In genomic region chr2:85324639-85325465, GRCh38 we compare ENCODE assay signal across 9 cellular contexts. TPM values are rescaled to one million over a fixed set of nuclear protein-coding genes. Genes with fewer than 3 reads are reported as not detected.
A peak's percentile ranks its signal among the peaks of the same experiment; 100 is the strongest.
DNase-seq lines count a peak whose midpoint lies in the region; ATAC-seq and TF ChIP-seq lines count a peak whose summit lies in the region.
"Had no signal": no experiment of that assay in that cellular context is flagged by ENCODE, and none has a peak within 500 bp of the region (broad histone marks: within the 10 kb centered on the region; RNA-seq: fewer than 3 reads in every experiment).

No MANE protein-coding gene starts in this region.

- no peak for TF ChIP-seq CTCF in MM.1S (IDR thresholded peaks at IDR 0.05; ENCODE audit: low read length)

- H3K4me3 Mint-ChIP-seq in naive thymus-derived CD8-positive, alpha-beta T cell, result peak overlapping the region; percentile 96 to 100 (median 99)

- no peak overlapping the region for H2AFZ ChIP-seq in MM.1S (ENCODE audit: low read length)

- peak; percentile 64 for DNase-seq in CD1c-positive myeloid dendritic cell (ENCODE audit: extremely low spot score)
- DNase-seq in MM.1S, result no peak
- no peak for DNase-seq in caudate nucleus (lab: John Stamatoyannopoulos, UW)
- peak in 2 of 10 donors; percentile 12 to 26 for DNase-seq in naive thymus-derived CD8-positive, alpha-beta T cell
- no peak for DNase-seq in H7
- no peak for DNase-seq in NCI-H510A treated with DMSO at 0.1 percent for 48 hours (lab: John Stamatoyannopoulos, UW)
- no peak for DNase-seq in NCI-H1092 treated with DMSO at 0.1 percent for 48 hours (lab: John Stamatoyannopoulos, UW)
- DNase-seq: GOT3 had no signal

- H3K9me2 ChIP-seq in MM.1S (replicated peaks; ENCODE audit: insufficient read depth, low read length), result no peaks in the 10 kb centered on the region

- H3K4me1 Mint-ChIP-seq in naive thymus-derived CD8-positive, alpha-beta T cell, result peaks cover 50 to 85% (median 74%) of the 10 kb centered on the region in 4 donors

- H3K79me2 ChIP-seq in MM.1S (ENCODE audit: low read length), result peaks cover 80% of the 10 kb centered on the region

- peaks cover 16% of the 10 kb centered on the region for H3K4me1 ChIP-seq in MM.1S (ENCODE audit: low read length)

- H3F3A ChIP-seq in MM.1S (ENCODE audit: insufficient read depth, low read length), result peaks cover 18% of the 10 kb centered on the region; the same call in 1 of the 2 replicates

- H3K27me3 Mint-ChIP-seq in naive thymus-derived CD8-positive, alpha-beta T cell, result no peaks in the 10 kb centered on the region

- H3K27me3 ChIP-seq in MM.1S (replicated peaks; ENCODE audit: insufficient read depth, low read length) (no peaks in the 10 kb centered on the region), H7 (ENCODE audit: control insufficient read depth, insufficient read depth, low read length) (no peaks in the 10 kb centered on the region)

- H3K9me3 Mint-ChIP-seq in naive thymus-derived CD8-positive, alpha-beta T cell, result no peaks in the 10 kb centered on the region

- H3K36me3 ChIP-seq in MM.1S (replicated peaks; ENCODE audit: insufficient read depth, low read length) (0 out of 2 replicates have a peak, but pooled peaks cover 19% of the 10 kb centered on the region), H7 (replicated peaks; ENCODE audit: control insufficient read depth, insufficient read depth, low read length) (peaks cover 21% of the 10 kb centered on the region)

- H3K36me3 Mint-ChIP-seq in naive thymus-derived CD8-positive, alpha-beta T cell, result peaks cover 40 to 76% (median 55%) of the 10 kb centered on the region in 3 donors

- H3K4me3 ChIP-seq in MM.1S (ENCODE audit: low read length), result peak overlapping the region; percentile 98
- H3K4me3 ChIP-seq in H7 (ENCODE audit: insufficient read depth, low read depth, low read length), result no peak overlapping the region

- ATAC-seq in naive thymus-derived CD8-positive, alpha-beta T cell, result no peak
- ATAC-seq in HG03521 (IDR thresholded peaks at IDR 0.05; ENCODE audit: unreplicated experiment), result no peak

- peak overlapping the region; percentile 71 to 100 (median 98) for H3K27ac Mint-ChIP-seq in naive thymus-derived CD8-positive, alpha-beta T cell

- POLR2A ChIA-PET in naive thymus-derived CD8-positive, alpha-beta T cell (lab: Charles Lee), result interaction anchor here (0.6 to 5.6 kb wide), 8 partner anchors 11 to 665 kb away, joined by 3 to 77 read pairs (median 3); partner anchors contain the start of genes ELMOD3, MAT2A and RETSAT

- no peak overlapping the region for H3K27ac ChIP-seq in MM.1S (ENCODE audit: low read length)
- peak overlapping the region; percentile 21 for H3K27ac ChIP-seq in caudate nucleus (ENCODE audit: low read depth, low read length)

- H3K9me3 ChIP-seq in MM.1S (replicated peaks; ENCODE audit: insufficient read depth, low read length), result no peaks in the 10 kb centered on the region

- H3K9ac ChIP-seq in MM.1S (ENCODE audit: low read length), result peak overlapping the region; percentile 98; the same call in 1 of the 2 replicates

- peaks cover 17% of the 10 kb centered on the region for H4K20me1 ChIP-seq in MM.1S (ENCODE audit: insufficient read depth, low read length)

- peak overlapping the region; percentile 93 for H3K4me2 ChIP-seq in MM.1S (ENCODE audit: low read depth, low read length)

RNA-seq across cellular contexts. Expression of gene TGOLN2, which starts 2.9 kb away (rescaled TPM):
- total RNA-seq in naive thymus-derived CD8-positive, alpha-beta T cell, result 100 to 1,000 TPM; 215 to 227 TPM
- polyA plus RNA-seq in naive thymus-derived CD8-positive, alpha-beta T cell, result 10 to 100 TPM; 55.6 to 80.0 (median 65.1) TPM
- total RNA-seq in H7 (2014; rRNA removed; shearing (Covaris generic)), result 33.0 and 37.0 TPM in 2 replicates

RNA-seq across cellular contexts. Expression of gene RETSAT, which starts 29.5 kb away (rescaled TPM):
- total RNA-seq in naive thymus-derived CD8-positive, alpha-beta T cell, result 10 to 100 TPM; 21.3 to 25.6 TPM
- 10 to 100 TPM in 1 of 3 donors, 1 to 10 TPM in 2; 6.6 to 15.1 (median 9.9) TPM for polyA plus RNA-seq in naive thymus-derived CD8-positive, alpha-beta T cell
- total RNA-seq in H7 (2014; rRNA removed; shearing (Covaris generic)), result 18.5 and 29.6 TPM in 2 replicates

RNA-seq across cellular contexts. Expression of gene ELMOD3, which starts 29.7 kb away (rescaled TPM):
- 10 to 100 TPM; 27.7 to 29.3 TPM for total RNA-seq in naive thymus-derived CD8-positive, alpha-beta T cell
- 10 to 100 TPM in 2 of 3 donors, 1 to 10 TPM in 1; 6.3 to 14.5 (median 11.8) TPM for polyA plus RNA-seq in naive thymus-derived CD8-positive, alpha-beta T cell
- 11.3 and 11.5 TPM in 2 replicates for total RNA-seq in H7 (2014; rRNA removed; shearing (Covaris generic))
